In the genomic region with DNA sequence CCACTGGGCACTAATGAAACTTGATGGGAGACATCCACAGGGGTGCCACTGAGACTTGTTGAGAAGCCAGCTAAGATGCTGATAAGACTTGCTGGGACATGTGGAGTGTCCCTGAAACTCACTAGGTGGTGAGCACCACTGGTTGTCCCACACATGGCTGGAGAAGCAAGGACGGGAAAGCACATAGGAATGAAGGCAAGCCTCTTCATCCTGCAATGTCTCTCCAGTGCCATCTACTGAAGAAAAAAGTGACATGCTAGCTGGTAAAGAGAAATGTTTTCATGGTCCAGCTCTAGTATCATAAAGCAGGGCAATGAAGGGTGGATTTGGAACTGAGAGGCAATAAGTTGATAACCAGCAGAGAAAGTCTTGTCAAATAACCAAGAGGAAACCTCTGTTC, we compare ENCODE assay signal across 1 cellular context.
TF ChIP-seq lines count a peak whose summit lies in the region.

No MANE protein-coding gene starts in this region.

TF ChIP-seq in IMR-90, 13 proteins besides CTCF, POLR2A, EP300 and RAD21 (continued from another document):
- TF ChIP-seq MAFK (IDR thresholded peaks at IDR 0.05; ENCODE audit: low read depth, low read length) = no peak
- no peak for TF ChIP-seq CEBPB (IDR thresholded peaks at IDR 0.05; ENCODE audit: low read depth, low read length)
- no peak for TF ChIP-seq NFE2L2 (IDR thresholded peaks at IDR 0.05; ENCODE audit: low read depth, low read length)
TF ChIP-seq in IMR-90: peak in this region for 0.
